7 cellular contexts compared by ENCODE assay signal in genomic region chr14:92041766-92042165, GRCh38. TPM values are rescaled to one million over a fixed set of nuclear protein-coding genes. Genes with fewer than 3 reads are reported as not detected.
A peak's percentile ranks its signal among the peaks of the same experiment; 100 is the strongest.
DNase-seq lines count a peak whose midpoint lies in the region; ATAC-seq and TF ChIP-seq lines count a peak whose summit lies in the region.
"Not testable (repeated sequence)": the region's sequence is repeated elsewhere in the genome, so short reads cannot be mapped to it uniquely, and the experiment has no call there.

No MANE protein-coding gene starts in this region.

- CTCF ChIA-PET in CD8-positive, alpha-beta T cell (lab: Charles Lee): interaction anchor here (1.9 kb wide), 1 partner anchor 45 kb away, joined by 8 read pairs; no protein-coding TSS in a partner anchor
- CTCF ChIA-PET in WTC11 (lab: Charles Lee): not testable (repeated sequence)
- CTCF ChIA-PET in activated naive CD4-positive, alpha-beta T cell treated with anti-CD3 and anti-CD28 coated beads, Interleukin-2, amount 10 ng/mL, durations not matched to agents 7 days and 5 days (lab: Charles Lee): interaction anchor here (0.6 to 1.6 kb wide), 2 partner anchors 45 to 325 kb away, joined by 4 read pairs; no protein-coding TSS in a partner anchor

- H3K9me3 ChIP-seq in CD8-positive, alpha-beta T cell (ENCODE audit: low read length); endodermal cell (ENCODE audit: control insufficient read depth, low read length): not testable (repeated sequence)

- ATAC-seq in CD8-positive, alpha-beta T cell; WTC11: not testable (repeated sequence)

- peak overlapping the region; percentile 95; the same call in 1 of the 2 replicates for H3K27ac ChIP-seq in 22Rv1
- H3K27ac ChIP-seq in CD8-positive, alpha-beta T cell (ENCODE audit: low read depth, low read length); endodermal cell (ENCODE audit: low read depth, low read length): not testable (repeated sequence)

- intact Hi-C loops in CD8-positive, alpha-beta T cell (cut with DNase I, micrococcal nuclease): loop anchor here (2.0 to 10.0 kb wide), 4 partner anchors 44 to 1143 kb away; partner anchors contain the start of genes GOLGA5 (in 2 of the 2), LYSET (in 1 of the 2) and MOAP1 (in 1 of the 2)

- not testable (repeated sequence) for H3K27me3 ChIP-seq in CD8-positive, alpha-beta T cell (ENCODE audit: insufficient read depth, low read length); endodermal cell (ENCODE audit: control insufficient read depth, insufficient read depth, low read length, poor library complexity, severe bottlenecking)

- H3K4me3 Mint-ChIP-seq in CD8-positive, alpha-beta T cell: peak overlapping the region; percentile 53
- H3K4me3 Mint-ChIP-seq in WTC11: 0 out of 2 replicates have a peak overlapping the region, but pooled peaks have one; percentile 14
- H3K4me3 Mint-ChIP-seq in activated naive CD4-positive, alpha-beta T cell treated with anti-CD3 and anti-CD28 coated beads, Interleukin-2, amount 10 ng/mL, durations not matched to agents 7 days and 5 days: not testable (repeated sequence)
- peak overlapping the region; percentile 97 for H3K4me3 Mint-ChIP-seq in endodermal cell
- peak overlapping the region; percentile 50 for H3K4me3 Mint-ChIP-seq in nephron progenitor cell

- not testable (repeated sequence) for H3K36me3 ChIP-seq in CD8-positive, alpha-beta T cell (ENCODE audit: insufficient read depth, low read length); endodermal cell (ENCODE audit: control insufficient read depth, insufficient read depth, low read length)

- DNase-seq in CD8-positive, alpha-beta T cell; WTC11 (ENCODE audit: low spot score); activated naive CD4-positive, alpha-beta T cell treated with anti-CD3 and anti-CD28 coated beads, Interleukin-2, amount 10 ng/mL, durations not matched to agents 7 days and 5 days; nephron progenitor cell: not testable (repeated sequence)
- DNase-seq in activated CD8-positive, alpha-beta memory T cell treated with anti-CD3 and anti-CD28 coated beads for 24 hours: peak; percentile 33
- DNase-seq in endodermal cell: peak; percentile 58

- H3K4me1 Mint-ChIP-seq in CD8-positive, alpha-beta T cell (ENCODE audit: low read depth): peaks cover 37% of the 10 kb centered on the region
- H3K4me1 Mint-ChIP-seq in WTC11: peaks cover 15% of the 10 kb centered on the region
- peaks cover 34% of the 10 kb centered on the region for H3K4me1 Mint-ChIP-seq in activated naive CD4-positive, alpha-beta T cell treated with anti-CD3 and anti-CD28 coated beads, Interleukin-2, amount 10 ng/mL, durations not matched to agents 7 days and 5 days
- H3K4me1 Mint-ChIP-seq in endodermal cell: peaks cover 24% of the 10 kb centered on the region
- H3K4me1 Mint-ChIP-seq in nephron progenitor cell: peaks cover 38% of the 10 kb centered on the region

- not testable (repeated sequence) for H3K9me3 Mint-ChIP-seq in CD8-positive, alpha-beta T cell; WTC11; activated naive CD4-positive, alpha-beta T cell treated with anti-CD3 and anti-CD28 coated beads, Interleukin-2, amount 10 ng/mL, durations not matched to agents 7 days and 5 days; endodermal cell; nephron progenitor cell

- TF ChIP-seq CTCF in 22Rv1 (IDR thresholded peaks at IDR 0.05); CD8-positive, alpha-beta T cell (IDR thresholded peaks at IDR 0.05); WTC11 (IDR thresholded peaks at IDR 0.05); endodermal cell (conservative IDR thresholded peaks at IDR 0.05); nephron progenitor cell (IDR thresholded peaks at IDR 0.05): not testable (repeated sequence)

- peaks cover 20% of the 10 kb centered on the region for H3K36me3 Mint-ChIP-seq in CD8-positive, alpha-beta T cell
- H3K36me3 Mint-ChIP-seq in WTC11; endodermal cell (ENCODE audit: low read depth); nephron progenitor cell (ENCODE audit: low read depth): not testable (repeated sequence)
- H3K36me3 Mint-ChIP-seq in activated naive CD4-positive, alpha-beta T cell treated with anti-CD3 and anti-CD28 coated beads, Interleukin-2, amount 10 ng/mL, durations not matched to agents 7 days and 5 days: peaks cover 14% of the 10 kb centered on the region

- peak overlapping the region; percentile 38 for H3K27ac Mint-ChIP-seq in CD8-positive, alpha-beta T cell
- not testable (repeated sequence) for H3K27ac Mint-ChIP-seq in WTC11, endodermal cell, nephron progenitor cell
- H3K27ac Mint-ChIP-seq in activated naive CD4-positive, alpha-beta T cell treated with anti-CD3 and anti-CD28 coated beads, Interleukin-2, amount 10 ng/mL, durations not matched to agents 7 days and 5 days: peak overlapping the region; percentile 72

- H3K9ac ChIP-seq in endodermal cell (ENCODE audit: extremely low read depth, low read length, poor library complexity, severe bottlenecking): not testable (repeated sequence)

- 73 to 100% methylated on average over 1 to 2 of the region's 2 CpGs for WGBS in endodermal cell (ENCODE audit: insufficient coverage in 1 of 2, insufficient read length in 1 of 2), 2 experiments

- not testable (repeated sequence) for H3K4me3 ChIP-seq in CD8-positive, alpha-beta T cell (ENCODE audit: low read depth, low read length)
- peak overlapping the region; percentile 97 for H3K4me3 ChIP-seq in endodermal cell (ENCODE audit: low read length)

- POLR2A ChIA-PET in CD8-positive, alpha-beta T cell (lab: Charles Lee): interaction anchor here (2.5 kb wide), 1 partner anchor 65 kb away, joined by 24 read pairs; the partner anchor contains the start of gene ATXN3
- POLR2A ChIA-PET in WTC11 (lab: Charles Lee): not testable (repeated sequence)

- peaks cover 31% of the 10 kb centered on the region for H3K4me1 ChIP-seq in CD8-positive, alpha-beta T cell (ENCODE audit: insufficient read depth, low read length)
- H3K4me1 ChIP-seq in endodermal cell (ENCODE audit: control insufficient read depth, insufficient read depth, low read length): not testable (repeated sequence)

- not testable (repeated sequence) for H3K27me3 Mint-ChIP-seq in CD8-positive, alpha-beta T cell (ENCODE audit: low read depth); WTC11 (ENCODE audit: low read depth); activated naive CD4-positive, alpha-beta T cell treated with anti-CD3 and anti-CD28 coated beads, Interleukin-2, amount 10 ng/mL, durations not matched to agents 7 days and 5 days; endodermal cell (ENCODE audit: insufficient read depth); nephron progenitor cell (ENCODE audit: low read depth, poor library complexity)

RNA-seq across cellular contexts. Expression of gene TRIP11, which starts 1.9 kb away (rescaled TPM):
- total RNA-seq in CD8-positive, alpha-beta T cell: 10 to 100 TPM; 25.3 to 26.5 TPM
- total RNA-seq in WTC11 (2021) (32.9 to 36.5 TPM (median 34.4 TPM) in 3 replicates), endodermal cell (10 to 100 TPM; 39.0 to 40.8 TPM)
- polyA plus RNA-seq in endodermal cell (2013, experiment 1 of 2): 16.8 TPM
- polyA plus RNA-seq in endodermal cell (2013, experiment 2 of 2): 20.9 TPM
